Comparison of ENCODE assay signal across 24 cellular contexts in genomic region chr10:123408660-123409059, GRCh38.
"Had no signal": no experiment of that assay in that cellular context is flagged by ENCODE, and none has a peak within 500 bp of the region (broad histone marks: within the 10 kb centered on the region; RNA-seq: fewer than 3 reads in every experiment).

No MANE protein-coding gene starts in this region.

- ATAC-seq: heart right ventricle; left cardiac atrium; left lung; mucosa of descending colon; natural killer cell treated with Interleukin-12 subunit alpha and Interleukin-12 subunit beta and Interleukin-15 and Interleukin-18, amount 100 ng/mL, for 72 hours; right lobe of liver; stimulated activated naive CD8-positive, alpha-beta T cell treated with anti-CD3 and anti-CD28 coated beads, Interleukin-15, amount 100 ng/mL, for 72 hours had no signal

- H3K27me3 ChIP-seq: esophagus squamous epithelium, left lung, right lobe of liver, vagina had no signal

- H3K27ac ChIP-seq: esophagus squamous epithelium, heart right ventricle, left lung, neutrophil, parathyroid adenoma, right lobe of liver, suprapubic skin, vagina had no signal

- H3K36me3 ChIP-seq: esophagus squamous epithelium, heart right ventricle, left lung, neutrophil, right lobe of liver, suprapubic skin, vagina had no signal

- H3K4me3 ChIP-seq: esophagus squamous epithelium, heart right ventricle, left lung, mucosa of descending colon, right lobe of liver, smooth muscle cell, suprapubic skin, vagina had no signal

- H3K4me1 ChIP-seq: esophagus squamous epithelium, heart right ventricle, left lung, parathyroid adenoma, right lobe of liver, suprapubic skin, vagina had no signal

- H3K9me3 ChIP-seq: neutrophil, right lobe of liver, vagina had no signal

- DNase-seq: effector CD8-positive, alpha-beta T cell; esophagus squamous epithelium; foreskin melanocyte; glutamatergic neuron; heart right ventricle; hippocampal formation; left cardiac atrium; left lung; mesenchymal stem cell; mucosa of descending colon; naive B cell; right lobe of liver; stimulated activated CD4-positive, alpha-beta T cell treated with anti-CD3 and anti-CD28 coated beads, Interleukin-12 subunit alpha, Interleukin-12 subunit beta, amount 100 ng/mL, for 4 hours; stimulated activated CD4-positive, alpha-beta T cell treated with anti-CD3 and anti-CD28 coated beads, Interleukin-1b, Interleukin-23, amount 100 ng/mL, for 48 hours; stimulated activated CD4-positive, alpha-beta T cell treated with anti-CD3 and anti-CD28 coated beads, Interleukin-4, amount 100 ng/mL, for 1 hour; stimulated activated CD8-positive, alpha-beta memory T cell treated with anti-CD3 and anti-CD28 coated beads, Interleukin-4, amount 100 ng/mL, for 48 hours; stimulated activated naive CD4-positive, alpha-beta T cell; stimulated activated naive CD8-positive, alpha-beta T cell treated with anti-CD3 and anti-CD28 coated beads, Interleukin-15, amount 100 ng/mL, for 72 hours had no signal
